Comparison of ENCODE assay signal across 8 cellular contexts in genomic region chr17:6421700-6422604, GRCh38. TPM values are rescaled to one million over a fixed set of nuclear protein-coding genes. Genes with fewer than 3 reads are reported as not detected.
DNase-seq lines count a peak whose midpoint lies in the region; ATAC-seq, FAIRE-seq and TF ChIP-seq lines count a peak whose summit lies in the region.

No MANE protein-coding gene starts in this region.

- no TSS peak for BruUV-seq in endothelial cell of umbilical vein (replicated peaks; lab: Mats Ljungman, UMichigan)

- no peak for ATAC-seq in HG03135 (IDR thresholded peaks at IDR 0.05; ENCODE audit: unreplicated experiment)

- POLR2A ChIA-PET in BJ (lab: Charles Lee) (no interaction called here), HEK293 (lab: Yijun Ruan, JAX) (no interaction called here), endothelial cell of umbilical vein (lab: Charles Lee) (no interaction called here)

- no peaks in the 10 kb centered on the region for H4K20me1 ChIP-seq in endothelial cell of umbilical vein (replicated peaks; ENCODE audit: control insufficient read depth, extremely low read depth, insufficient read depth, low read length)

- H3K4me1 ChIP-seq in HEK293 (ENCODE audit: control insufficient read depth, insufficient read depth, low read length) (no peaks in the 10 kb centered on the region), endothelial cell of umbilical vein (ENCODE audit: control insufficient read depth, extremely low read depth, insufficient read depth, low read length) (no peaks in the 10 kb centered on the region)

- no peak overlapping the region for H3K27ac ChIP-seq in HEK293 (ENCODE audit: extremely low read depth, low read depth, low read length)
- no peak overlapping the region for H3K27ac ChIP-seq in endothelial cell of umbilical vein (ENCODE audit: insufficient read depth, low read depth, low read length)

- H3K9ac ChIP-seq in endothelial cell of umbilical vein (replicated peaks; ENCODE audit: extremely low read depth, insufficient read depth, low read length), result no peak overlapping the region

- H3K79me2 ChIP-seq in endothelial cell of umbilical vein (ENCODE audit: control insufficient read depth, insufficient read depth, low read length), result no peaks in the 10 kb centered on the region

- H3K4me2 ChIP-seq in endothelial cell of umbilical vein (ENCODE audit: insufficient read depth, low read length), result no peak overlapping the region

- H3K9me1 ChIP-seq in endothelial cell of umbilical vein (replicated peaks; ENCODE audit: control insufficient read depth, extremely low read depth, insufficient read depth, low read length), result no peaks in the 10 kb centered on the region

- no peak overlapping the region for H2AFZ ChIP-seq in endothelial cell of umbilical vein (ENCODE audit: low read depth, low read length)

- no peak for TF ChIP-seq POLR2A in endothelial cell of umbilical vein (IDR thresholded peaks at IDR 0.05; ENCODE audit: low read depth, low read length)

- H3K9me3 ChIP-seq in HEK293 (ENCODE audit: control insufficient read depth, insufficient read depth, low read depth, low read length) (no peaks in the 10 kb centered on the region), endothelial cell of umbilical vein (replicated peaks; ENCODE audit: control insufficient read depth, insufficient read depth, low read length) (no peaks in the 10 kb centered on the region)

- dilution Hi-C loops in endothelial cell of umbilical vein (cut with MboI; ENCODE audit: extremely low pct_ligation_motif_present, low sequenced_read_pairs), result no loop called here

- TF ChIP-seq CTCF in BJ (IDR thresholded peaks at IDR 0.05; ENCODE audit: insufficient read depth, low read depth, low read length), result peak; percentile 86
- TF ChIP-seq CTCF in HEK293 (tag by site-specific recombination; IDR thresholded peaks at IDR 0.05), result peak; percentile 82
- peak; percentile 80 to 81 for TF ChIP-seq CTCF in endothelial cell of umbilical vein (IDR thresholded peaks at IDR 0.05; ENCODE audit: extremely low read depth in 1 of 2, insufficient read depth in 1 of 2, low read depth in 1 of 2, low read length in 2 of 2)

- CTCF ChIA-PET in BJ (lab: Yijun Ruan, JAX) (interaction anchor here (0.6 to 7.4 kb wide), 12 partner anchors 10 to 1173 kb away, joined by 3 to 77 read pairs (median 4); partner anchors contain the start of genes AIPL1 and NLRP1), HEK293 (lab: Yijun Ruan, JAX) (interaction anchor here (0.5 to 4.0 kb wide), 26 partner anchors 9 to 983 kb away, joined by 3 to 28 read pairs (median 3); partner anchors contain the start of gene C1QBP), endothelial cell of umbilical vein (lab: Charles Lee) (interaction anchor here (0.6 to 6.2 kb wide), 15 partner anchors 9 to 1173 kb away, joined by 3 to 93 read pairs (median 5); partner anchors contain the start of gene NLRP1)

- peaks cover 4% of the 10 kb centered on the region for H3K27me3 ChIP-seq in BJ (ENCODE audit: control insufficient read depth, insufficient read depth, low read length)
- H3K27me3 ChIP-seq in endothelial cell of umbilical vein (ENCODE audit: control insufficient read depth in 2 of 2, insufficient read depth in 2 of 2, low read length in 2 of 2), result no peaks in the 10 kb centered on the region

- FAIRE-seq in endothelial cell of umbilical vein (lab: Jason Lieb, UNC), result peak; percentile 91

- DNase-seq in BJ (ENCODE audit: low read depth) (no peak), NOMO-1 treated with dmso at 0.1 percent for 144 hours (lab: John Stamatoyannopoulos, UW; ENCODE audit: unreplicated experiment) (peak; percentile 44), endothelial cell of umbilical vein (ENCODE audit: low read depth, low spot score) (peak; percentile 51), mucosa of gallbladder (ENCODE audit: low spot score) (peak; percentile 79)
- DNase-seq in activated CD8-positive, alpha-beta memory T cell treated with anti-CD3 and anti-CD28 coated beads for 4 hours (ENCODE audit: low read depth in 2 of 2), result peak; percentile 36 to 47
- peak; percentile 46 to 59 for DNase-seq in stimulated activated CD8-positive, alpha-beta memory T cell treated with anti-CD3 and anti-CD28 coated beads, Interleukin-7, amount 100 ng/mL, for 1 hour (ENCODE audit: low read depth in 2 of 2)

- no peaks in the 10 kb centered on the region for H3K36me3 ChIP-seq in BJ (ENCODE audit: control insufficient read depth, insufficient read depth, low read length)
- H3K36me3 ChIP-seq in HEK293 (ENCODE audit: control insufficient read depth in 2 of 2, insufficient read depth in 1 of 2, low read length in 2 of 2), result no peaks in the 10 kb centered on the region
- no peaks in the 10 kb centered on the region for H3K36me3 ChIP-seq in endothelial cell of umbilical vein (ENCODE audit: control insufficient read depth in 2 of 2, extremely low read depth in 1 of 2, insufficient read depth in 2 of 2, low read length in 2 of 2)

- no peak overlapping the region for H3K4me3 ChIP-seq in BJ (ENCODE audit: low read depth, low read length)
- H3K4me3 ChIP-seq in HEK293 (ENCODE audit: low read depth, low read length), result no peak overlapping the region
- no peak overlapping the region for H3K4me3 ChIP-seq in endothelial cell of umbilical vein (replicated peaks in 1 of 3; ENCODE audit: insufficient read depth in 1 of 3, low read depth in 1 of 3, low read length in 3 of 3)

- intact Hi-C loops in endothelial cell of umbilical vein (cut with micrococcal nuclease), result loop anchor here (1.0 to 5.0 kb wide), 4 partner anchors 635 to 835 kb away; no protein-coding TSS in a partner anchor

TF ChIP-seq in HEK293, 187 proteins besides CTCF, POLR2A, EP300 and RAD21 (continues in another document):
- no peak for TF ChIP-seq ZNF169 (tag by site-specific recombination; IDR thresholded peaks at IDR 0.05)
- peak; percentile 45; the same call in 1 of the 2 replicates for TF ChIP-seq ZBTB17 (tag by site-specific recombination; IDR thresholded peaks at IDR 0.05)
- no peak for TF ChIP-seq ZNF433 (tag by site-specific recombination; IDR thresholded peaks at IDR 0.05; ENCODE audit: low read depth)
- TF ChIP-seq BCL11A (tag by site-specific recombination; IDR thresholded peaks at IDR 0.05; ENCODE audit: low read depth), result peak; percentile 70; the same call in 1 of the 2 replicates
- TF ChIP-seq GLIS1 (tag by site-specific recombination; IDR thresholded peaks at IDR 0.05), result 0 out of 2 replicates have a peak, but pooled peaks have one; percentile 6

TF ChIP-seq in endothelial cell of umbilical vein, 7 proteins besides CTCF, POLR2A, EP300 and RAD21:
- TF ChIP-seq POLR2AphosphoS5 (IDR thresholded peaks at IDR 0.05; ENCODE audit: insufficient read depth, low read depth, low read length) (no peak), MYC (IDR thresholded peaks at IDR 0.05; ENCODE audit: low read depth, low read length) (no peak), FOS (IDR thresholded peaks at IDR 0.05; ENCODE audit: borderline replicate concordance, insufficient read depth, low read length) (no peak), GATA2 (IDR thresholded peaks at IDR 0.05; ENCODE audit: insufficient read depth, insufficient read length, low read depth, low read length) (no peak), MAX (IDR thresholded peaks at IDR 0.05; ENCODE audit: insufficient read depth, insufficient read length) (no peak), JUN (IDR thresholded peaks at IDR 0.05; ENCODE audit: borderline replicate concordance, insufficient read depth, insufficient read length, low read depth) (no peak), EZH2 (IDR thresholded peaks at IDR 0.05; ENCODE audit: borderline replicate concordance, low read depth, low read length, severe bottlenecking) (no peak)
TF ChIP-seq in endothelial cell of umbilical vein: peak in this region for 0.

RNA-seq across cellular contexts. Expression of gene AIPL1, which starts 13.0 kb away (rescaled TPM):
- polyA plus RNA-seq in BJ (2011; rRNA removed) (not detected in 2 replicates), endothelial cell of umbilical vein (not detected in 2 replicates)
- not detected in 2 replicates for polyA minus RNA-seq in BJ (2011; rRNA and poly(A)+ RNA removed)
- total RNA-seq in endothelial cell of umbilical vein (not detected in 2 replicates), mucosa of gallbladder (not detected)
- not detected in 2 replicates for polyA plus RNA-seq in endothelial cell of umbilical vein (2011; cell fraction: cytosol; rRNA removed)
- polyA plus RNA-seq in endothelial cell of umbilical vein (2011; cell fraction: nucleus; rRNA removed), result not detected in 2 replicates
- polyA plus RNA-seq in endothelial cell of umbilical vein (2012), result not detected in 2 replicates
- polyA minus RNA-seq in endothelial cell of umbilical vein, result not detected in 2 replicates
- not detected for polyA minus RNA-seq in endothelial cell of umbilical vein (2011; cell fraction: cytosol; rRNA and poly(A)+ RNA removed)
- not detected in 2 replicates for polyA minus RNA-seq in endothelial cell of umbilical vein (2011; cell fraction: nucleus; rRNA and poly(A)+ RNA removed)

RNA-seq across cellular contexts. Expression of gene PIMREG, which starts 22.3 kb away (rescaled TPM):
- 27.0 and 54.5 TPM in 2 replicates for polyA plus RNA-seq in BJ (2011; rRNA removed)
- 12.0 and 12.6 TPM in 2 replicates for polyA minus RNA-seq in BJ (2011; rRNA and poly(A)+ RNA removed)
- 35.3 and 37.7 TPM in 2 replicates for total RNA-seq in endothelial cell of umbilical vein
- polyA plus RNA-seq in endothelial cell of umbilical vein, result 26.3 and 28.3 TPM in 2 replicates
- polyA plus RNA-seq in endothelial cell of umbilical vein (2011; cell fraction: cytosol; rRNA removed), result 28.1 and 32.9 TPM in 2 replicates
- polyA plus RNA-seq in endothelial cell of umbilical vein (2011; cell fraction: nucleus; rRNA removed), result 18.5 and 20.6 TPM in 2 replicates
- polyA plus RNA-seq in endothelial cell of umbilical vein (2012), result 9.5 and 15.1 TPM in 2 replicates
- polyA minus RNA-seq in endothelial cell of umbilical vein, result 8.7 and 9.1 TPM in 2 replicates
- 12.7 TPM for polyA minus RNA-seq in endothelial cell of umbilical vein (2011; cell fraction: cytosol; rRNA and poly(A)+ RNA removed)
- 4.6 and 5.4 TPM in 2 replicates for polyA minus RNA-seq in endothelial cell of umbilical vein (2011; cell fraction: nucleus; rRNA and poly(A)+ RNA removed)
- total RNA-seq in mucosa of gallbladder, result 1.4 TPM

Comparison
In these comparisons a context has a peak if more than half of its experiments do, and no peak if none do; other contexts are left out.
1. RNA of gene PIMREG, which starts 22.3 kb away (total RNA-seq): 35.3 to 37.7 TPM in endothelial cell of umbilical vein; 1.4 TPM in mucosa of gallbladder (single experiment); every median in the first group is over 10 times any median in the second.
2. Peak in every context shown above with its lines, with median percentiles within 50 percentile points of each other: CTCF ChIP-seq.